In the genomic region with DNA sequence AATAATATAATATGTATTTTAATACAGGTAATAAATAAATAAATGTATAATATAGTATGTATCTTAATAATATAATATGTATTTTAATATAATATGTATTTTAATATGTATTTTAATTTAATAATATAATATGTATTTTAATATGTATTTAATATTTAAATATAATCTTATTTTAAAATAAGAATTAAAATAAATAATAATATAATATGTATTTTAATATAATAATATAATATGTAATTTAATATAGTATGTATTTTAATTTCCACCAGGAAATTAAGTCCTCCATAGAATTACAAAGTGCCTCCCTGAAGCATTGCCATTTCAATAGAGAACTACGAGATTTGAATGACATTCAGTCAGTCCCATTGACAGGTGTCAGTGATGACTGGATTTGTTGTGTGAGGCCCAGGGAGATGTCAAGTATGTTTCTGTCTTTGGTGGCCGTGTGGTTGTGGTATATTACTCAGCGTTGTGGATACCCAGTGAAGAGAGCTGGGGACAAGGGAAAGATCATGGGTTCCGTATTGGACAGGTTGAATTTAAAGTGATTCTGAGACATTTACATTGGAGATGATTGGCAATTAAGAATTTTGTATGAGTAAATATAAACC, we compare ENCODE assay signal across 28 cellular contexts. TPM values are rescaled to one million over a fixed set of nuclear protein-coding genes. Genes with fewer than 3 reads are reported as not detected.
"Had no signal": no experiment of that assay in that cellular context is flagged by ENCODE, and none has a peak within 500 bp of the region (broad histone marks: within the 10 kb centered on the region; RNA-seq: fewer than 3 reads in every experiment).

No MANE protein-coding gene starts in this region.

- H3K4me3 Mint-ChIP-seq: activated CD4-positive, alpha-beta memory T cell treated with anti-CD3 and anti-CD28 coated beads for 36 hours; activated naive CD8-positive, alpha-beta T cell treated with anti-CD3 and anti-CD28 coated beads, Interleukin-2, amount 10 ng/mL, durations not matched to agents 7 days and 5 days; immature natural killer cell; memory B cell; naive B cell; type B pancreatic cell had no signal

- H3K27ac Mint-ChIP-seq: activated CD4-positive, alpha-beta memory T cell treated with anti-CD3 and anti-CD28 coated beads for 36 hours; activated naive CD8-positive, alpha-beta T cell treated with anti-CD3 and anti-CD28 coated beads, Interleukin-2, amount 10 ng/mL, durations not matched to agents 7 days and 5 days; activated T-helper 2 cell treated with anti-CD3 and anti-CD28 coated beads, Interferon-gamma antibody, Interleukin-2, Interleukin-4, amounts not matched to agents 10 μg/mL and 5 μg/mL and 100 μg/mL, durations not matched to agents 14 hours and 24 hours and 36 hours; endodermal cell; immature natural killer cell; memory B cell; naive B cell; type B pancreatic cell had no signal

- H3K27me3 Mint-ChIP-seq: activated naive CD8-positive, alpha-beta T cell treated with anti-CD3 and anti-CD28 coated beads, Interleukin-2, amount 10 ng/mL, durations not matched to agents 7 days and 5 days; naive B cell; type B pancreatic cell had no signal

- H3K27me3 ChIP-seq: cardiac muscle cell, gastroesophageal sphincter, heart left ventricle, stomach, testis had no signal

- H3K4me3 ChIP-seq: cardiac muscle cell, gastroesophageal sphincter, heart left ventricle, psoas muscle, skin epidermis, stomach, testis had no signal

- DNase-seq: activated CD4-positive, alpha-beta memory T cell treated with anti-CD3 and anti-CD28 coated beads for 36 hours; activated CD4-positive, alpha-beta T cell treated with anti-CD3 and anti-CD28 coated beads for 4 hours; activated naive CD4-positive, alpha-beta T cell treated with Interleukin-2 at 50 U/mL for 16 hours; activated naive CD8-positive, alpha-beta T cell treated with anti-CD3 and anti-CD28 coated beads, Interleukin-2, amount 10 ng/mL, durations not matched to agents 7 days and 5 days; activated T-cell treated with anti-CD3 and anti-CD28 coated beads for 4 hours; amygdala; endodermal cell; erythroblast; heart left ventricle; immature natural killer cell; naive B cell; psoas muscle; right cardiac atrium; stimulated activated CD4-positive, alpha-beta T cell treated with anti-CD3 and anti-CD28 coated beads, Interleukin-15, amount 100 ng/mL, for 24 hours; stimulated activated CD4-positive, alpha-beta T cell treated with anti-CD3 and anti-CD28 coated beads, Interleukin-4, amount 100 ng/mL, for 1 hour; stomach; SW 1271; T-helper 2 cell; testis had no signal

- H3K4me1 Mint-ChIP-seq: activated naive CD8-positive, alpha-beta T cell treated with anti-CD3 and anti-CD28 coated beads, Interleukin-2, amount 10 ng/mL, durations not matched to agents 7 days and 5 days; immature natural killer cell; memory B cell; naive B cell had no signal

- H3K9me3 ChIP-seq: gastroesophageal sphincter, heart left ventricle, psoas muscle, stomach, testis had no signal

- H3K9me3 Mint-ChIP-seq: activated CD4-positive, alpha-beta memory T cell treated with anti-CD3 and anti-CD28 coated beads for 36 hours; activated naive CD8-positive, alpha-beta T cell treated with anti-CD3 and anti-CD28 coated beads, Interleukin-2, amount 10 ng/mL, durations not matched to agents 7 days and 5 days; activated T-helper 2 cell treated with anti-CD3 and anti-CD28 coated beads, Interferon-gamma antibody, Interleukin-2, Interleukin-4, amounts not matched to agents 10 μg/mL and 5 μg/mL and 100 μg/mL, durations not matched to agents 14 hours and 24 hours and 36 hours; endodermal cell; immature natural killer cell; type B pancreatic cell had no signal

- H3K27ac ChIP-seq: cardiac muscle cell, gastroesophageal sphincter, heart left ventricle, psoas muscle, skin epidermis, stomach, testis had no signal

- H3K36me3 Mint-ChIP-seq: activated CD4-positive, alpha-beta memory T cell treated with anti-CD3 and anti-CD28 coated beads for 36 hours; activated naive CD8-positive, alpha-beta T cell treated with anti-CD3 and anti-CD28 coated beads, Interleukin-2, amount 10 ng/mL, durations not matched to agents 7 days and 5 days; immature natural killer cell; memory B cell; naive B cell; type B pancreatic cell had no signal

- H3K36me3 ChIP-seq: cardiac muscle cell, gastroesophageal sphincter, heart left ventricle, stomach had no signal

RNA-seq across cellular contexts. Expression of a gene that starts 14.2 kb away (rescaled TPM):
- total RNA-seq: activated CD4-positive, alpha-beta memory T cell treated with anti-CD3 and anti-CD28 coated beads for 36 hours; activated naive CD8-positive, alpha-beta T cell treated with anti-CD3 and anti-CD28 coated beads, Interleukin-2, amount 10 ng/mL, durations not matched to agents 7 days and 5 days; activated T-helper 2 cell treated with anti-CD3 and anti-CD28 coated beads, Interferon-gamma antibody, Interleukin-2, Interleukin-4, amounts not matched to agents 10 μg/mL and 5 μg/mL and 100 μg/mL, durations not matched to agents 14 hours and 24 hours and 36 hours; cardiac muscle cell; endodermal cell; gastroesophageal sphincter; liver; mononuclear cell; osteocyte; psoas muscle; stomach had no signal
- polyA plus RNA-seq: immature natural killer cell, liver, psoas muscle, stomach had no signal

RNA-seq across cellular contexts. Expression of a gene that starts 42.0 kb away (rescaled TPM):
- total RNA-seq: activated CD4-positive, alpha-beta memory T cell treated with anti-CD3 and anti-CD28 coated beads for 36 hours; activated naive CD8-positive, alpha-beta T cell treated with anti-CD3 and anti-CD28 coated beads, Interleukin-2, amount 10 ng/mL, durations not matched to agents 7 days and 5 days; activated T-helper 2 cell treated with anti-CD3 and anti-CD28 coated beads, Interferon-gamma antibody, Interleukin-2, Interleukin-4, amounts not matched to agents 10 μg/mL and 5 μg/mL and 100 μg/mL, durations not matched to agents 14 hours and 24 hours and 36 hours; cardiac muscle cell; gastroesophageal sphincter; heart left ventricle; liver; mononuclear cell; osteocyte; psoas muscle; testis had no signal
- polyA plus RNA-seq: immature natural killer cell, liver, stomach had no signal
